8 cellular contexts compared by ENCODE assay signal in genomic region chr15:42490743-42491539, GRCh38. TPM values are rescaled to one million over a fixed set of nuclear protein-coding genes. Genes with fewer than 3 reads are reported as not detected.
DNase-seq lines count a peak whose midpoint lies in the region; ATAC-seq and TF ChIP-seq lines count a peak whose summit lies in the region.

Gene ZNF106, minus strand, starts transcription at chr15:42491141. Its CDS starts 18,852 bp downstream, at chr15:42472289.

- peak within 1 kb of the TSS; percentile 96 for H3K4me2 ChIP-seq in PC-3 (ENCODE audit: low read length)

- 0 out of 2 replicates have a peak, but pooled peaks have one; percentile 18 for TF ChIP-seq CTCF in PC-3 (conservative IDR thresholded peaks at IDR 0.05; ENCODE audit: low read depth, low read length)
- no peak for TF ChIP-seq CTCF in epithelial cell of proximal tubule (conservative IDR thresholded peaks at IDR 0.05; ENCODE audit: low read depth, low read length)
- TF ChIP-seq CTCF in mucosa of descending colon (IDR thresholded peaks at IDR 0.05) = no peak

- H3K9me3 ChIP-seq in PC-3 (ENCODE audit: low read length) (no peaks in the 10 kb centered on the region), mucosa of descending colon (no peaks in the 10 kb centered on the region)

- H3K27me3 ChIP-seq in PC-3 (ENCODE audit: low read length) = no peaks in the 10 kb centered on the region

- intact Hi-C loops in PC-3 (cut with micrococcal nuclease) = no loop called here
- intact Hi-C loops in mucosa of descending colon (cut with DNase I, micrococcal nuclease) = no loop called here

- DNase-seq in C1 segment of cervical spinal cord (lab: John Stamatoyannopoulos, UW) (peak; percentile 49 to 92 (median 88)), PC-3 (peak; percentile 91), activated T-cell treated with anti-CD3 and anti-CD28 coated beads for 48 hours (ENCODE audit: low read depth) (peak; percentile 84), epithelial cell of proximal tubule (ENCODE audit: low read depth) (no peak), mucosa of descending colon (peak; percentile 84 to 91 (median 90))
- DNase-seq in Jurkat, Clone E6-1 (ENCODE audit: low read depth, low spot score) = peak; percentile 91
- peak; percentile 78 for DNase-seq in stimulated activated CD8-positive, alpha-beta memory T cell treated with anti-CD3 and anti-CD28 coated beads, Interleukin-4, amount 100 ng/mL, for 24 hours (ENCODE audit: low read depth)

- H3K4me1 ChIP-seq in PC-3 (ENCODE audit: insufficient read depth, low read length) = peaks cover 21% of the 10 kb centered on the region
- peaks cover 16% of the 10 kb centered on the region for H3K4me1 ChIP-seq in mucosa of descending colon (ENCODE audit: low read depth)

- H3K79me2 ChIP-seq in PC-3 (ENCODE audit: low read length) = peaks cover 50% of the 10 kb centered on the region

- H3K27ac ChIP-seq in PC-3 (ENCODE audit: low read length) = peak within 1 kb of the TSS; percentile 88

- no peaks in the 10 kb centered on the region for H3F3A ChIP-seq in PC-3 (ENCODE audit: low read length, unreplicated experiment)

- ATAC-seq in GM19467 (IDR thresholded peaks at IDR 0.05; ENCODE audit: unreplicated experiment) (peak; percentile 46), PC-3 (peak; percentile 29), mucosa of descending colon (peak; percentile 78)

- H4K20me1 ChIP-seq in PC-3 (ENCODE audit: low read length) = no peaks in the 10 kb centered on the region

- H3K9me2 ChIP-seq in PC-3 (replicated peaks; ENCODE audit: low read length) = no peaks in the 10 kb centered on the region

- TSS peak; percentile 62 for BruUV-seq in PC-3 (replicated peaks; lab: Mats Ljungman, UMichigan)

- peak within 1 kb of the TSS; percentile 67 for H3K4me3 ChIP-seq in Jurkat, Clone E6-1 (ENCODE audit: low read length)
- peak within 1 kb of the TSS; percentile 88 for H3K4me3 ChIP-seq in PC-3 (ENCODE audit: low read length)
- peak within 1 kb of the TSS; percentile 69 for H3K4me3 ChIP-seq in epithelial cell of proximal tubule (ENCODE audit: low read depth, low read length)
- peak within 1 kb of the TSS; percentile 92 for H3K4me3 ChIP-seq in mucosa of descending colon

- H2AFZ ChIP-seq in PC-3 (ENCODE audit: low read length) = peak within 1 kb of the TSS; percentile 98

- H3K36me3 ChIP-seq in PC-3 (ENCODE audit: low read depth, low read length) = no peaks in the 10 kb centered on the region
- no peaks in the 10 kb centered on the region for H3K36me3 ChIP-seq in mucosa of descending colon (ENCODE audit: low read depth)

- H3K9ac ChIP-seq in PC-3 (ENCODE audit: low read length) = peak within 1 kb of the TSS; percentile 94

- POLR2A ChIA-PET in PC-3 (lab: Charles Lee; ENCODE audit: unreplicated experiment) = interaction anchor here (0.6 to 0.7 kb wide), 5 partner anchors 8 to 1594 kb away, joined by 3 to 16 read pairs (median 5); partner anchors contain the start of gene STARD9

- CTCF ChIA-PET in PC-3 (lab: Charles Lee) = interaction anchor here (1.0 kb wide), 1 partner anchor 14 kb away, joined by 3 read pairs; no protein-coding TSS in a partner anchor

RNA-seq across cellular contexts. Expression of gene ZNF106, which starts in this region (rescaled TPM):
- 31.8 TPM for polyA plus RNA-seq in Jurkat, Clone E6-1 (2012; ENCODE audit: insufficient read depth, insufficient read length)
- total RNA-seq in PC-3 (2014; rRNA removed) (25.6 and 26.8 TPM in 2 replicates), epithelial cell of proximal tubule (26.8 and 27.1 TPM in 2 replicates), mucosa of descending colon (10 to 100 TPM; 40.0 to 94.9 (median 45.8) TPM)
